16 cellular contexts compared by ENCODE assay signal in the genomic region with DNA sequence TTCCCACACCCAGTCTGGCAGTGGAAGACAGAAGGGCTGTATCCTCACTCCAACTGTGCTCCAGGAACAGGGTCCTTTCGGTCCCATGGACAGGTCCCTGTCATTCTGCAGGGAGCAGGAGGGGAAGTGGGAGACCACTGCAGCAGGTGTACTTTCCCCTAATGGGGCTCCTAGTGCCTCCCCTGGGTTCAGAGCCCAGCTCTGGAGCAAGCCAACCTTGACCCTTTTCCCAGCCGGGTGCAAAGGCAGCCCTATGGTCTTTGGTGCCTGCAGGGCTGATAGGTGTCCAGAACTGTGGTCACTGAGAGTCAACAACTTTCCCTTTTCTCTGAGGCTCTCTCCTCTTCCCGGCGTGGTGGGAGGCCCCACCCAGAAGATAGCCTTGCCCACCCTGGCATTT.
"Had no signal": no experiment of that assay in that cellular context is flagged by ENCODE, and none has a peak within 500 bp of the region (broad histone marks: within the 10 kb centered on the region; RNA-seq: fewer than 3 reads in every experiment).

No MANE protein-coding gene starts in this region.

- H3K9me3 Mint-ChIP-seq: activated T-helper 1 cell treated with anti-CD3 and anti-CD28 coated beads, Interleukin-12 subunit alpha, Interleukin-12 subunit beta, Interleukin-2, Interleukin-4 antibody, amounts not matched to agents 30 ng/mL and 10 ng/mL and 1 ng/mL, durations not matched to agents 14 hours and 24 hours and 36 hours; T-cell had no signal

- H3K4me3 ChIP-seq: breast epithelium, gastrocnemius medialis, heart left ventricle, lower lobe of right lung, stomach, testis had no signal

- H3K36me3 ChIP-seq: breast epithelium, gastrocnemius medialis, heart left ventricle, lower lobe of right lung, stomach had no signal

- H3K27me3 ChIP-seq: breast epithelium, gastrocnemius medialis, heart left ventricle, stomach, testis had no signal

- H3K27ac Mint-ChIP-seq: activated T-helper 1 cell treated with anti-CD3 and anti-CD28 coated beads, Interleukin-12 subunit alpha, Interleukin-12 subunit beta, Interleukin-2, Interleukin-4 antibody, amounts not matched to agents 30 ng/mL and 10 ng/mL and 1 ng/mL, durations not matched to agents 14 hours and 24 hours and 36 hours; T-cell had no signal

- H3K4me1 ChIP-seq: breast epithelium had no signal

- H3K9me3 ChIP-seq: breast epithelium, gastrocnemius medialis, heart left ventricle, lower lobe of right lung, stomach, testis had no signal

- ATAC-seq: activated CD4-positive, CD25-positive, alpha-beta regulatory T cell treated with anti-CD3 and anti-CD28 coated beads, Interleukin-2, amount 50 U/mL, for 24 hours; gastrocnemius medialis; T-cell had no signal

- DNase-seq: activated CD4-positive, alpha-beta T cell treated with anti-CD3 and anti-CD28 coated beads, Interleukin-2, amount 50 U/mL, for 1 hour; activated naive CD4-positive, alpha-beta T cell; dermis blood vessel endothelial cell; gastrocnemius medialis; heart left ventricle; lower lobe of right lung; naive B cell; stimulated activated CD4-positive, alpha-beta T cell treated with anti-CD3 and anti-CD28 coated beads, Interleukin-12 subunit alpha, Interleukin-12 subunit beta, amount 100 ng/mL, for 4 hours; stimulated activated CD4-positive, alpha-beta T cell treated with anti-CD3 and anti-CD28 coated beads, Interleukin-2, amount 100 ng/mL, for 24 hours; stomach; T-cell; T-helper 9 cell; testis had no signal

- H3K27ac ChIP-seq: breast epithelium, gastrocnemius medialis, lower lobe of right lung, stomach, testis had no signal

- H3K4me3 Mint-ChIP-seq: activated T-helper 1 cell treated with anti-CD3 and anti-CD28 coated beads, Interleukin-12 subunit alpha, Interleukin-12 subunit beta, Interleukin-2, Interleukin-4 antibody, amounts not matched to agents 30 ng/mL and 10 ng/mL and 1 ng/mL, durations not matched to agents 14 hours and 24 hours and 36 hours; naive B cell; T-cell had no signal

- H3K27me3 Mint-ChIP-seq: naive B cell had no signal

- H3K36me3 Mint-ChIP-seq: naive B cell, T-cell had no signal
